In genomic region chr2:121701761-121702160, GRCh38 we compare ENCODE assay signal across 8 cellular contexts. TPM values are rescaled to one million over a fixed set of nuclear protein-coding genes. Genes with fewer than 3 reads are reported as not detected.
DNase-seq lines count a peak whose midpoint lies in the region; ATAC-seq, FAIRE-seq and TF ChIP-seq lines count a peak whose summit lies in the region.
"Not testable (repeated sequence)": the region's sequence is repeated elsewhere in the genome, so short reads cannot be mapped to it uniquely, and the experiment has no call there.

No MANE protein-coding gene starts in this region.

- H3K9me3 Mint-ChIP-seq in CD4-positive, CD25-positive, alpha-beta regulatory T cell; T-helper 2 cell treated with Interferon-gamma antibody and Interleukin-4, amounts not matched to agents 5 μg/mL and 100 μg/mL, for 36 hours; activated CD4-positive, alpha-beta memory T cell treated with anti-CD3 and anti-CD28 coated beads for 36 hours; astrocyte (ENCODE audit: unreplicated experiment); immature natural killer cell: not testable (repeated sequence)

- not testable (repeated sequence) for H3K36me3 Mint-ChIP-seq in CD4-positive, CD25-positive, alpha-beta regulatory T cell; T-helper 2 cell treated with Interferon-gamma antibody and Interleukin-4, amounts not matched to agents 5 μg/mL and 100 μg/mL, for 36 hours (ENCODE audit: low read depth); activated CD4-positive, alpha-beta memory T cell treated with anti-CD3 and anti-CD28 coated beads for 36 hours; astrocyte (ENCODE audit: low read depth, unreplicated experiment); immature natural killer cell

- H3K36me3 ChIP-seq in CD4-positive, CD25-positive, alpha-beta regulatory T cell (ENCODE audit: control insufficient read depth, insufficient read depth, low read length); astrocyte (ENCODE audit: insufficient read depth, low read length): not testable (repeated sequence)

- not testable (repeated sequence) for ATAC-seq in CD4-positive, CD25-positive, alpha-beta regulatory T cell (ENCODE audit: low read depth in 2 of 2)

- H3K27me3 ChIP-seq in CD4-positive, CD25-positive, alpha-beta regulatory T cell (ENCODE audit: control insufficient read depth, insufficient read depth, low read length); HL-60 (ENCODE audit: insufficient read depth, poor library complexity, severe bottlenecking); astrocyte (ENCODE audit: insufficient read depth, low read length): not testable (repeated sequence)

- H3K4me2 ChIP-seq in astrocyte (ENCODE audit: low read length): not testable (repeated sequence)

- H3K4me3 ChIP-seq in CD4-positive, CD25-positive, alpha-beta regulatory T cell (ENCODE audit: low read depth, low read length); HL-60 (replicated peaks; ENCODE audit: insufficient read depth, low read length); astrocyte (ENCODE audit: insufficient read depth, low read depth, low read length): not testable (repeated sequence)

- not testable (repeated sequence) for H3K27ac ChIP-seq in CD4-positive, CD25-positive, alpha-beta regulatory T cell (ENCODE audit: insufficient read depth, low read length, poor library complexity, severe bottlenecking); astrocyte (ENCODE audit: low read depth, low read length)
- H3K27ac ChIP-seq in HL-60 (replicated peaks): 0 out of 2 replicates have a peak overlapping the region, but pooled peaks have one; percentile 69

- not testable (repeated sequence) for TF ChIP-seq CTCF in HL-60 (IDR thresholded peaks at IDR 0.05; ENCODE audit: insufficient read depth, low read length); astrocyte (IDR thresholded peaks at IDR 0.05; ENCODE audit: insufficient read depth, low read depth, low read length)

- POLR2A ChIA-PET in activated CD4-positive, alpha-beta memory T cell treated with anti-CD3 and anti-CD28 coated beads for 36 hours (lab: Charles Lee): interaction anchor here (1.4 to 6.5 kb wide), 3 partner anchors 16 to 173 kb away, joined by 3 to 92 read pairs (median 48); partner anchors contain the start of genes CLASP1 and RNU4ATAC

- H4K20me1 ChIP-seq in astrocyte (ENCODE audit: insufficient read depth, low read length): not testable (repeated sequence)

- not testable (repeated sequence) for H3K79me2 ChIP-seq in astrocyte (ENCODE audit: insufficient read depth, low read length)

- CTCF ChIA-PET in activated CD4-positive, alpha-beta memory T cell treated with anti-CD3 and anti-CD28 coated beads for 36 hours (lab: Charles Lee): interaction anchor here (1.0 to 1.6 kb wide), 3 partner anchors 12 to 54 kb away, joined by 3 to 8 read pairs (median 4); no protein-coding TSS in a partner anchor

- H3K27me3 Mint-ChIP-seq in CD4-positive, CD25-positive, alpha-beta regulatory T cell; T-helper 2 cell treated with Interferon-gamma antibody and Interleukin-4, amounts not matched to agents 5 μg/mL and 100 μg/mL, for 36 hours (ENCODE audit: low read depth); activated CD4-positive, alpha-beta memory T cell treated with anti-CD3 and anti-CD28 coated beads for 36 hours; astrocyte (ENCODE audit: low read depth, unreplicated experiment): not testable (repeated sequence)
- H3K27me3 Mint-ChIP-seq in immature natural killer cell (ENCODE audit: low read depth in 3 of 3): peaks cover 13 to 23% (median 14%) of the 10 kb centered on the region in 3 donors

- FAIRE-seq in astrocyte (lab: Jason Lieb, UNC): not testable (repeated sequence)

- DNase-seq in CD4-positive, CD25-positive, alpha-beta regulatory T cell; HL-60 (ENCODE audit: low read depth in 1 of 2, low spot score in 1 of 2); T-helper 2 cell treated with Interferon-gamma antibody and Interleukin-4, amounts not matched to agents 5 μg/mL and 100 μg/mL, for 36 hours (ENCODE audit: low spot score); activated CD4-positive, alpha-beta memory T cell treated with anti-CD3 and anti-CD28 coated beads for 36 hours; astrocyte (ENCODE audit: low read depth); immature natural killer cell: not testable (repeated sequence)
- peak; percentile 70 for DNase-seq in OCI-M1 (lab: John Stamatoyannopoulos, UW)
- peak; percentile 49 for DNase-seq in renal cortical epithelial cell (ENCODE audit: low read depth)

- H3K4me1 Mint-ChIP-seq in CD4-positive, CD25-positive, alpha-beta regulatory T cell: peaks cover 10 to 35% (median 25%) of the 10 kb centered on the region in 4 donors
- H3K4me1 Mint-ChIP-seq in T-helper 2 cell treated with Interferon-gamma antibody and Interleukin-4, amounts not matched to agents 5 μg/mL and 100 μg/mL, for 36 hours (ENCODE audit: low read depth): peaks cover 43% of the 10 kb centered on the region
- peaks cover 45% of the 10 kb centered on the region for H3K4me1 Mint-ChIP-seq in activated CD4-positive, alpha-beta memory T cell treated with anti-CD3 and anti-CD28 coated beads for 36 hours (ENCODE audit: low read depth)
- peaks cover 42% of the 10 kb centered on the region for H3K4me1 Mint-ChIP-seq in astrocyte (ENCODE audit: low read depth, unreplicated experiment)
- peaks cover 38 to 51% of the 10 kb centered on the region in 2 donors for H3K4me1 Mint-ChIP-seq in immature natural killer cell

- intact Hi-C loops in activated CD4-positive, alpha-beta memory T cell treated with anti-CD3 and anti-CD28 coated beads for 36 hours (cut with micrococcal nuclease): not testable (repeated sequence)

- peak overlapping the region in 2 of 4 donors; percentile 19 to 43 for H3K4me3 Mint-ChIP-seq in CD4-positive, CD25-positive, alpha-beta regulatory T cell
- H3K4me3 Mint-ChIP-seq in T-helper 2 cell treated with Interferon-gamma antibody and Interleukin-4, amounts not matched to agents 5 μg/mL and 100 μg/mL, for 36 hours: peak overlapping the region; percentile 32
- H3K4me3 Mint-ChIP-seq in activated CD4-positive, alpha-beta memory T cell treated with anti-CD3 and anti-CD28 coated beads for 36 hours; astrocyte (ENCODE audit: unreplicated experiment): not testable (repeated sequence)
- H3K4me3 Mint-ChIP-seq in immature natural killer cell: peak overlapping the region in 3 of 5 donors; percentile 18 to 93 (median 44)

- peaks cover 22% of the 10 kb centered on the region for H3K4me1 ChIP-seq in CD4-positive, CD25-positive, alpha-beta regulatory T cell (ENCODE audit: control insufficient read depth, insufficient read depth, low read length, poor library complexity, severe bottlenecking)
- peaks cover 23% of the 10 kb centered on the region for H3K4me1 ChIP-seq in astrocyte (ENCODE audit: insufficient read depth, low read length)

- H3K9ac ChIP-seq in astrocyte (ENCODE audit: low read length): not testable (repeated sequence)

- H3K27ac Mint-ChIP-seq in CD4-positive, CD25-positive, alpha-beta regulatory T cell: peak overlapping the region; percentile 60 to 90 (median 65)
- peak overlapping the region; percentile 63 for H3K27ac Mint-ChIP-seq in T-helper 2 cell treated with Interferon-gamma antibody and Interleukin-4, amounts not matched to agents 5 μg/mL and 100 μg/mL, for 36 hours
- peak overlapping the region; percentile 44 for H3K27ac Mint-ChIP-seq in activated CD4-positive, alpha-beta memory T cell treated with anti-CD3 and anti-CD28 coated beads for 36 hours
- H3K27ac Mint-ChIP-seq in astrocyte (ENCODE audit: unreplicated experiment) (peak overlapping the region; percentile 55), immature natural killer cell (peak overlapping the region; percentile 97 to 99 (median 98))

- H2AFZ ChIP-seq in astrocyte (ENCODE audit: low read depth, low read length): not testable (repeated sequence)

- not testable (repeated sequence) for H3K9me3 ChIP-seq in CD4-positive, CD25-positive, alpha-beta regulatory T cell (ENCODE audit: control insufficient read depth in 2 of 2, low read length in 2 of 2); astrocyte (ENCODE audit: insufficient read depth, low read depth, low read length)

RNA-seq across cellular contexts. Expression of gene NIFK, which starts 34.9 kb away (rescaled TPM):
- 27.7 TPM for total RNA-seq in CD4-positive, CD25-positive, alpha-beta regulatory T cell
- polyA plus RNA-seq in CD4-positive, CD25-positive, alpha-beta regulatory T cell: 10 to 100 TPM; 60.4 to 82.5 (median 69.2) TPM
- 100 to 1,000 TPM; 244 to 252 TPM for total RNA-seq in activated CD4-positive, alpha-beta memory T cell treated with anti-CD3 and anti-CD28 coated beads for 36 hours
- total RNA-seq in astrocyte (66.7 and 75.0 TPM in 2 replicates), renal cortical epithelial cell (87.5 and 104 TPM in 2 replicates)
- 10 to 100 TPM; 35.6 to 67.4 (median 39.8) TPM for polyA plus RNA-seq in immature natural killer cell

RNA-seq across cellular contexts. Expression of gene CLASP1, which starts 52.5 kb away (rescaled TPM):
- total RNA-seq in CD4-positive, CD25-positive, alpha-beta regulatory T cell: 72.1 TPM
- 10 to 100 TPM in 3 of 4 donors, 1 to 10 TPM in 1; 8.7 to 14.5 (median 12.2) TPM for polyA plus RNA-seq in CD4-positive, CD25-positive, alpha-beta regulatory T cell
- 100 to 1,000 TPM; 122 to 126 TPM for total RNA-seq in activated CD4-positive, alpha-beta memory T cell treated with anti-CD3 and anti-CD28 coated beads for 36 hours
- total RNA-seq in astrocyte (50.6 and 56.7 TPM in 2 replicates), renal cortical epithelial cell (52.6 and 124 TPM in 2 replicates)
- polyA plus RNA-seq in immature natural killer cell: 10 to 100 TPM in 2 of 3 donors, 1 to 10 TPM in 1; 7.4 to 46.8 (median 22.0) TPM

RNA-seq across cellular contexts. Expression of gene TSN, which starts 53.7 kb away (rescaled TPM):
- total RNA-seq in CD4-positive, CD25-positive, alpha-beta regulatory T cell: 61.9 TPM
- 10 to 100 TPM; 82.6 to 99.4 (median 93.7) TPM for polyA plus RNA-seq in CD4-positive, CD25-positive, alpha-beta regulatory T cell
- total RNA-seq in activated CD4-positive, alpha-beta memory T cell treated with anti-CD3 and anti-CD28 coated beads for 36 hours: 10 to 100 TPM; 68.8 to 74.5 TPM
- total RNA-seq in astrocyte (60.3 and 68.2 TPM in 2 replicates), renal cortical epithelial cell (81.1 and 83.8 TPM in 2 replicates)
- polyA plus RNA-seq in immature natural killer cell: 100 to 1,000 TPM in 1 of 3 donors, 10 to 100 TPM in 2; 76.5 to 114 (median 80.6) TPM

Comparison
In these comparisons a context has a peak if more than half of its experiments do, and no peak if none do; other contexts are left out.
1. H3K27ac Mint-ChIP-seq: peak in every context shown above with its lines; median percentile 98 in immature natural killer cell; 65 in CD4-positive, CD25-positive, alpha-beta regulatory T cell; 63 in T-helper 2 cell treated with Interferon-gamma antibody and Interleukin-4, amounts not matched to agents 5 μg/mL and 100 μg/mL, for 36 hours; 55 in astrocyte; 44 in activated CD4-positive, alpha-beta memory T cell treated with anti-CD3 and anti-CD28 coated beads for 36 hours.